Comparison of ENCODE assay signal across 8 cellular contexts in the genomic region with DNA sequence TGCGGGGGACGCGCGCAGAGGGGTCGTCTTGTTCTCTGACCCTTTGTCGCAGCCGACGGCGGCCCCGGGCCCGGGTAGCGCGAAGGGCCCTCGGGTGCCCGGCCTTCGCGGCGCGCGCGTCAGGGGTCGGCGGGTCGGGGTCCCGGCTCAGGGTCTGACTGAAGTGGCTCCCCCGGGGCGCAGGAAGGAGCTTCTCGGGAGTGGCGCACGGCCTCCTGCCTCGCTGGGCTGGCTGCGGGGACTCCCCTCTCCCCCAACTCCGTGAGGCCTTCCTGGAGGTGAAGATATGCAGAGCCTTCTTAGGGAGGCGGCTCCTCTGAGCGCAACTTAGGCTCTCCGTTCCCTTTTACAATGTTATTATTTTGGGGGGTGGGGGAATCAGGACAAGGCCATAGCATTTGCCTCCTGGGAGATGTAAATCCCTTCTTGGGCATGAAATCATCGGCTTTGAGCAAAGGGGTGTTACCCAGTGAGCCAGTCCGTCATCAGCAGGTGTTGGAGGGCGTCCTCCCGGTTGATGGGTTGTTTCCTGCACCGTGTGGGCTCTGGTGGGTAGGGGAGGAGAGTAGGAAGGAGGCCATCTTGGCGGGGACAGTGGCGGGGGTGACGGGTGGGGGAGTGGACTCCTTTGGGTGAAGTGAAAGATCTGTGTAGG. TPM values are rescaled to one million over a fixed set of nuclear protein-coding genes. Genes with fewer than 3 reads are reported as not detected.
DNase-seq lines count a peak whose midpoint lies in the region; ATAC-seq and TF ChIP-seq lines count a peak whose summit lies in the region.

No MANE protein-coding gene starts in this region.

- peaks cover 20% of the 10 kb centered on the region for H4K20me1 ChIP-seq in neural progenitor cell (ENCODE audit: low read depth)

- H3K9me3 Mint-ChIP-seq in neural progenitor cell = no peaks in the 10 kb centered on the region

- TF ChIP-seq CTCF in Peyer's patch (IDR thresholded peaks at IDR 0.05) (no peak), fibroblast of villous mesenchyme (IDR thresholded peaks at IDR 0.05; ENCODE audit: insufficient read depth, low read depth, low read length) (no peak), neural progenitor cell (IDR thresholded peaks at IDR 0.05) (no peak)

- H3K36me3 ChIP-seq in Peyer's patch (no peaks in the 10 kb centered on the region), neural progenitor cell (no peaks in the 10 kb centered on the region)

- peak overlapping the region; percentile 98 for H3K4me3 Mint-ChIP-seq in neural progenitor cell

- H3K4me2 ChIP-seq in neural progenitor cell = peak overlapping the region; percentile 91

- peaks cover 55% of the 10 kb centered on the region for H3K79me2 ChIP-seq in neural progenitor cell (ENCODE audit: low read depth)

- peak overlapping the region; percentile 67 for H3K9ac ChIP-seq in neural progenitor cell

- peaks cover 2% of the 10 kb centered on the region for H3K36me3 Mint-ChIP-seq in neural progenitor cell

- peaks cover 15% of the 10 kb centered on the region for H3K4me1 Mint-ChIP-seq in neural progenitor cell

- H3K27ac ChIP-seq in Peyer's patch (peak overlapping the region; percentile 94 to 99 (median 96)), neural progenitor cell (peak overlapping the region; percentile 83), temporal lobe (ENCODE audit: low read depth, low read length) (peak overlapping the region; percentile 87)

- peak; percentile 30 for ATAC-seq in GM21367 (IDR thresholded peaks at IDR 0.05; ENCODE audit: unreplicated experiment)

- no peaks in the 10 kb centered on the region for H3K27me3 ChIP-seq in Peyer's patch
- H3K27me3 ChIP-seq in neural progenitor cell = no peaks in the 10 kb centered on the region

- TF ChIP-seq POLR2A in Peyer's patch (IDR thresholded peaks at IDR 0.05) = no peak

- peaks cover 18% of the 10 kb centered on the region for H3F3A ChIP-seq in neural progenitor cell (ENCODE audit: low read depth)

- H3K9me3 ChIP-seq in Peyer's patch (no peaks in the 10 kb centered on the region), neural progenitor cell (ENCODE audit: low read depth) (no peaks in the 10 kb centered on the region)

- H3K27ac Mint-ChIP-seq in neural progenitor cell = peak overlapping the region; percentile 73

- peaks cover 7% of the 10 kb centered on the region for H3K27me3 Mint-ChIP-seq in neural progenitor cell (ENCODE audit: insufficient read depth, low read depth)

- peak; percentile 59 for DNase-seq in COR-L47 (lab: John Stamatoyannopoulos, UW)
- DNase-seq in HT-29 (ENCODE audit: low spot score) = peak; percentile 33
- peak; percentile 64 to 74 (median 70) for DNase-seq in Peyer's patch
- peak; percentile 55 for DNase-seq in activated T-helper 9 cell treated with anti-CD3 and anti-CD28 coated beads, Interleukin-2, amount 50 U/mL, for 16 hours (ENCODE audit: low read depth)
- DNase-seq in fibroblast of villous mesenchyme (ENCODE audit: low read depth) = peak; percentile 54
- no peak for DNase-seq in neural progenitor cell (ENCODE audit: low spot score)

- H3K4me3 ChIP-seq in Peyer's patch (peak overlapping the region; percentile 82 to 97 (median 88)), fibroblast of villous mesenchyme (ENCODE audit: low read depth, low read length) (peak overlapping the region; percentile 87), neural progenitor cell (peak overlapping the region; percentile 98)

- H3K4me1 ChIP-seq in Peyer's patch = peaks cover 0 to 22% (median 10%) of the 10 kb centered on the region in 4 donors
- H3K4me1 ChIP-seq in neural progenitor cell = peaks cover 9% of the 10 kb centered on the region

- H2AFZ ChIP-seq in neural progenitor cell (replicated peaks) = peak overlapping the region; percentile 85

RNA-seq across cellular contexts. Expression of a gene that starts 0.5 kb away (rescaled TPM):
- total RNA-seq in HT-29 (2014; rRNA removed; shearing (Covaris generic)) = 5.9 and 7.1 TPM in 2 replicates
- total RNA-seq in Peyer's patch (10 to 100 TPM; 18.2 to 24.6 (median 22.2) TPM), fibroblast of villous mesenchyme (20.9 and 32.4 TPM in 2 replicates), neural progenitor cell (ENCODE audit: low replicate concordance) (53.8 and 59.8 TPM in 2 replicates), temporal lobe (54.3 TPM)

RNA-seq across cellular contexts. Expression of a gene that starts 7.6 kb away (rescaled TPM):
- 264 and 270 TPM in 2 replicates for total RNA-seq in HT-29 (2014; rRNA removed; shearing (Covaris generic))
- total RNA-seq in Peyer's patch (100 to 1,000 TPM in 1 of 4 donors, 10 to 100 TPM in 3; 23.3 to 103 (median 46.0) TPM), fibroblast of villous mesenchyme (79.6 and 121 TPM in 2 replicates), neural progenitor cell (ENCODE audit: low replicate concordance) (245 and 323 TPM in 2 replicates), temporal lobe (25.1 TPM)

RNA-seq across cellular contexts. Expression of a gene that starts 14.5 kb away (rescaled TPM):
- 90.2 and 93.2 TPM in 2 replicates for total RNA-seq in HT-29 (2014; rRNA removed; shearing (Covaris generic))
- total RNA-seq in Peyer's patch = 10 to 100 TPM; 46.5 to 90.8 (median 62.9) TPM
- 110 and 153 TPM in 2 replicates for total RNA-seq in fibroblast of villous mesenchyme
- total RNA-seq in neural progenitor cell (ENCODE audit: low replicate concordance) = 84.3 and 117 TPM in 2 replicates
- 27.8 TPM for total RNA-seq in temporal lobe
